In the genomic region with DNA sequence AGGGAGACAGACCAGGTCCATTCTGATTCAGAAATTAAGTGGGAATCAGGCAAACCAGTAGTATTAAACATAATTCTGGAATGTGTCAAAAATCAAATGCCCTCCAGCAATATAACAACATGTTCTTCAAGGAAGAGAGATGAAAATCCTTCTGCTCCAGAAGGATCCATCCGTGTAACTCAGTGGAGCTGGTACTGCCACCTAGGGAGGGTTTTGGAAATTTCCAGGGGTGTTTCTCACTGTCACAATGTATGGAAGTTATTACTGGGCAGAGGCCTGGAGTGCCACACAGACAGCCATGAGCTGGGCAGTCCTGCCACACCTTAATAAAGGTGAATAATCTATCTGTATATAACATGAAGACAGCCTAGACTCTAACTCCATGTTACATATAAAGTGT, we compare ENCODE assay signal across 1 cellular context.
TF ChIP-seq lines count a peak whose summit lies in the region.

No MANE protein-coding gene starts in this region.

TF ChIP-seq in K562, 482 proteins besides CTCF, POLR2A, EP300 and RAD21 (continued from another document):
- TF ChIP-seq, protein P1, sequence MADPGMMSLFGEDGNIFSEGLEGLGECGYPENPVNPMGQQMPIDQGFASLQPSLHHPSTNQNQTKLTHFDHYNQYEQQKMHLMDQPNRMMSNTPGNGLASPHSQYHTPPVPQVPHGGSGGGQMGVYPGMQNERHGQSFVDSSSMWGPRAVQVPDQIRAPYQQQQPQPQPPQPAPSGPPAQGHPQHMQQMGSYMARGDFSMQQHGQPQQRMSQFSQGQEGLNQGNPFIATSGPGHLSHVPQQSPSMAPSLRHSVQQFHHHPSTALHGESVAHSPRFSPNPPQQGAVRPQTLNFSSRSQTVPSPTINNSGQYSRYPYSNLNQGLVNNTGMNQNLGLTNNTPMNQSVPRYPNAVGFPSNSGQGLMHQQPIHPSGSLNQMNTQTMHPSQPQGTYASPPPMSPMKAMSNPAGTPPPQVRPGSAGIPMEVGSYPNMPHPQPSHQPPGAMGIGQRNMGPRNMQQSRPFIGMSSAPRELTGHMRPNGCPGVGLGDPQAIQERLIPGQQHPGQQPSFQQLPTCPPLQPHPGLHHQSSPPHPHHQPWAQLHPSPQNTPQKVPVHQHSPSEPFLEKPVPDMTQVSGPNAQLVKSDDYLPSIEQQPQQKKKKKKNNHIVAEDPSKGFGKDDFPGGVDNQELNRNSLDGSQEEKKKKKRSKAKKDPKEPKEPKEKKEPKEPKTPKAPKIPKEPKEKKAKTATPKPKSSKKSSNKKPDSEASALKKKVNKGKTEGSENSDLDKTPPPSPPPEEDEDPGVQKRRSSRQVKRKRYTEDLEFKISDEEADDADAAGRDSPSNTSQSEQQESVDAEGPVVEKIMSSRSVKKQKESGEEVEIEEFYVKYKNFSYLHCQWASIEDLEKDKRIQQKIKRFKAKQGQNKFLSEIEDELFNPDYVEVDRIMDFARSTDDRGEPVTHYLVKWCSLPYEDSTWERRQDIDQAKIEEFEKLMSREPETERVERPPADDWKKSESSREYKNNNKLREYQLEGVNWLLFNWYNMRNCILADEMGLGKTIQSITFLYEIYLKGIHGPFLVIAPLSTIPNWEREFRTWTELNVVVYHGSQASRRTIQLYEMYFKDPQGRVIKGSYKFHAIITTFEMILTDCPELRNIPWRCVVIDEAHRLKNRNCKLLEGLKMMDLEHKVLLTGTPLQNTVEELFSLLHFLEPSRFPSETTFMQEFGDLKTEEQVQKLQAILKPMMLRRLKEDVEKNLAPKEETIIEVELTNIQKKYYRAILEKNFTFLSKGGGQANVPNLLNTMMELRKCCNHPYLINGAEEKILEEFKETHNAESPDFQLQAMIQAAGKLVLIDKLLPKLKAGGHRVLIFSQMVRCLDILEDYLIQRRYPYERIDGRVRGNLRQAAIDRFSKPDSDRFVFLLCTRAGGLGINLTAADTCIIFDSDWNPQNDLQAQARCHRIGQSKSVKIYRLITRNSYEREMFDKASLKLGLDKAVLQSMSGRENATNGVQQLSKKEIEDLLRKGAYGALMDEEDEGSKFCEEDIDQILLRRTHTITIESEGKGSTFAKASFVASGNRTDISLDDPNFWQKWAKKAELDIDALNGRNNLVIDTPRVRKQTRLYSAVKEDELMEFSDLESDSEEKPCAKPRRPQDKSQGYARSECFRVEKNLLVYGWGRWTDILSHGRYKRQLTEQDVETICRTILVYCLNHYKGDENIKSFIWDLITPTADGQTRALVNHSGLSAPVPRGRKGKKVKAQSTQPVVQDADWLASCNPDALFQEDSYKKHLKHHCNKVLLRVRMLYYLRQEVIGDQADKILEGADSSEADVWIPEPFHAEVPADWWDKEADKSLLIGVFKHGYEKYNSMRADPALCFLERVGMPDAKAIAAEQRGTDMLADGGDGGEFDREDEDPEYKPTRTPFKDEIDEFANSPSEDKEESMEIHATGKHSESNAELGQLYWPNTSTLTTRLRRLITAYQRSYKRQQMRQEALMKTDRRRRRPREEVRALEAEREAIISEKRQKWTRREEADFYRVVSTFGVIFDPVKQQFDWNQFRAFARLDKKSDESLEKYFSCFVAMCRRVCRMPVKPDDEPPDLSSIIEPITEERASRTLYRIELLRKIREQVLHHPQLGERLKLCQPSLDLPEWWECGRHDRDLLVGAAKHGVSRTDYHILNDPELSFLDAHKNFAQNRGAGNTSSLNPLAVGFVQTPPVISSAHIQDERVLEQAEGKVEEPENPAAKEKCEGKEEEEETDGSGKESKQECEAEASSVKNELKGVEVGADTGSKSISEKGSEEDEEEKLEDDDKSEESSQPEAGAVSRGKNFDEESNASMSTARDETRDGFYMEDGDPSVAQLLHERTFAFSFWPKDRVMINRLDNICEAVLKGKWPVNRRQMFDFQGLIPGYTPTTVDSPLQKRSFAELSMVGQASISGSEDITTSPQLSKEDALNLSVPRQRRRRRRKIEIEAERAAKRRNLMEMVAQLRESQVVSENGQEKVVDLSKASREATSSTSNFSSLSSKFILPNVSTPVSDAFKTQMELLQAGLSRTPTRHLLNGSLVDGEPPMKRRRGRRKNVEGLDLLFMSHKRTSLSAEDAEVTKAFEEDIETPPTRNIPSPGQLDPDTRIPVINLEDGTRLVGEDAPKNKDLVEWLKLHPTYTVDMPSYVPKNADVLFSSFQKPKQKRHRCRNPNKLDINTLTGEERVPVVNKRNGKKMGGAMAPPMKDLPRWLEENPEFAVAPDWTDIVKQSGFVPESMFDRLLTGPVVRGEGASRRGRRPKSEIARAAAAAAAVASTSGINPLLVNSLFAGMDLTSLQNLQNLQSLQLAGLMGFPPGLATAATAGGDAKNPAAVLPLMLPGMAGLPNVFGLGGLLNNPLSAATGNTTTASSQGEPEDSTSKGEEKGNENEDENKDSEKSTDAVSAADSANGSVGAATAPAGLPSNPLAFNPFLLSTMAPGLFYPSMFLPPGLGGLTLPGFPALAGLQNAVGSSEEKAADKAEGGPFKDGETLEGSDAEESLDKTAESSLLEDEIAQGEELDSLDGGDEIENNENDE (IDR thresholded peaks at IDR 0.05; ENCODE audit: low read depth, low read length) = no peak
- TF ChIP-seq RB1 (IDR thresholded peaks at IDR 0.05; ENCODE audit: low read depth) (no peak), ZNF79 (CRISPR knock-in tag; IDR thresholded peaks at IDR 0.05; ENCODE audit: low read depth) (no peak), ARHGAP35 (IDR thresholded peaks at IDR 0.05; ENCODE audit: partially characterized antibody) (no peak), ZC3H8 (IDR thresholded peaks at IDR 0.05) (no peak), CBFA2T3 (IDR thresholded peaks at IDR 0.05) (no peak), CHD1 (IDR thresholded peaks at IDR 0.05; ENCODE audit: low read length) (no peak), STAT5A (IDR thresholded peaks at IDR 0.05; ENCODE audit: borderline replicate concordance, low read length) (no peak), TRIM24 (IDR thresholded peaks at IDR 0.05) (no peak), TSC22D4 (tag; IDR thresholded peaks at IDR 0.05) (no peak)
- TF ChIP-seq, protein P2, sequence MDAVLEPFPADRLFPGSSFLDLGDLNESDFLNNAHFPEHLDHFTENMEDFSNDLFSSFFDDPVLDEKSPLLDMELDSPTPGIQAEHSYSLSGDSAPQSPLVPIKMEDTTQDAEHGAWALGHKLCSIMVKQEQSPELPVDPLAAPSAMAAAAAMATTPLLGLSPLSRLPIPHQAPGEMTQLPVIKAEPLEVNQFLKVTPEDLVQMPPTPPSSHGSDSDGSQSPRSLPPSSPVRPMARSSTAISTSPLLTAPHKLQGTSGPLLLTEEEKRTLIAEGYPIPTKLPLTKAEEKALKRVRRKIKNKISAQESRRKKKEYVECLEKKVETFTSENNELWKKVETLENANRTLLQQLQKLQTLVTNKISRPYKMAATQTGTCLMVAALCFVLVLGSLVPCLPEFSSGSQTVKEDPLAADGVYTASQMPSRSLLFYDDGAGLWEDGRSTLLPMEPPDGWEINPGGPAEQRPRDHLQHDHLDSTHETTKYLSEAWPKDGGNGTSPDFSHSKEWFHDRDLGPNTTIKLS (IDR thresholded peaks at IDR 0.05; ENCODE audit: borderline replicate concordance, low read depth) = no peak
